2 cellular contexts compared by ENCODE assay signal in the genomic region with DNA sequence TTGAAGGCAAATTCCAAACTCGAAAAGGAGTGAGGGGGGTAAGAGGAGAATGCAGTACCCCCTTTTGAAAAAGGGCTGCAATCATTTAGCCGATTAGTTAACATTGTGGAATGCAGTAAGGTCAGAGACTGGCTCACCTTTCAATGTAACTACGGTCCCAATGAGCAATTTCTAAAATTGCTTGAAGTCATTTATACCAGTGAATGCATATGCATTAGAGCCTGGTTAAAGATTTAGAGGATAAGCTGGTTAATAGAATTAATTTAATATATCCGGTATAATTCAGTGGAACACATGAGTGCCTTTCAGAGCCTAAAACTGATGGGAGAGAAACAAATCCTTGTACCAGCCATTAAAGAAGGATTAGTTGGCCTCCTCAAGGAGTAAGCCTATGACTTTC.
TF ChIP-seq lines count a peak whose summit lies in the region.

No MANE protein-coding gene starts in this region.

TF ChIP-seq in GM23338, 12 proteins besides CTCF, POLR2A, EP300 and RAD21 (continued from another document):
- TF ChIP-seq, protein P1, sequence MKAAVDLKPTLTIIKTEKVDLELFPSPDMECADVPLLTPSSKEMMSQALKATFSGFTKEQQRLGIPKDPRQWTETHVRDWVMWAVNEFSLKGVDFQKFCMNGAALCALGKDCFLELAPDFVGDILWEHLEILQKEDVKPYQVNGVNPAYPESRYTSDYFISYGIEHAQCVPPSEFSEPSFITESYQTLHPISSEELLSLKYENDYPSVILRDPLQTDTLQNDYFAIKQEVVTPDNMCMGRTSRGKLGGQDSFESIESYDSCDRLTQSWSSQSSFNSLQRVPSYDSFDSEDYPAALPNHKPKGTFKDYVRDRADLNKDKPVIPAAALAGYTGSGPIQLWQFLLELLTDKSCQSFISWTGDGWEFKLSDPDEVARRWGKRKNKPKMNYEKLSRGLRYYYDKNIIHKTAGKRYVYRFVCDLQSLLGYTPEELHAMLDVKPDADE (IDR thresholded peaks at IDR 0.05): no peak
- no peak for TF ChIP-seq EZH2phosphoT487 (IDR thresholded peaks at IDR 0.05; ENCODE audit: unreplicated experiment)
- TF ChIP-seq JUNB (IDR thresholded peaks at IDR 0.05; ENCODE audit: unreplicated experiment): no peak
- TF ChIP-seq REST (IDR thresholded peaks at IDR 0.05; ENCODE audit: unreplicated experiment): no peak
- TF ChIP-seq STAT1 (IDR thresholded peaks at IDR 0.05; ENCODE audit: unreplicated experiment): no peak
- no peak for TF ChIP-seq POLR2AphosphoS5 (IDR thresholded peaks at IDR 0.05; ENCODE audit: low read depth)

TF ChIP-seq in H1, 55 proteins besides CTCF, POLR2A, EP300 and RAD21 (continued from another document):
- no peak for TF ChIP-seq ATF2 (IDR thresholded peaks at IDR 0.05; ENCODE audit: low read length)
- TF ChIP-seq SIRT6 (IDR thresholded peaks at IDR 0.05; ENCODE audit: low read length): no peak
- TF ChIP-seq E2F6 (IDR thresholded peaks at IDR 0.05): no peak
- no peak for TF ChIP-seq MAX (IDR thresholded peaks at IDR 0.05)
- no peak for TF ChIP-seq KDM4A (IDR thresholded peaks at IDR 0.05; ENCODE audit: low read depth, low read length, severe bottlenecking)
- no peak for TF ChIP-seq POU5F1 (IDR thresholded peaks at IDR 0.05; ENCODE audit: low read depth, low read length)
- no peak for TF ChIP-seq TCF12 (IDR thresholded peaks at IDR 0.05; ENCODE audit: low read depth, low read length)
- no peak for TF ChIP-seq CBX8 (IDR thresholded peaks at IDR 0.05; ENCODE audit: borderline replicate concordance, low read depth, low read length)
- no peak for TF ChIP-seq SP1 (IDR thresholded peaks at IDR 0.05; ENCODE audit: low read depth, low read length)
- TF ChIP-seq TAF1 (IDR thresholded peaks at IDR 0.05; ENCODE audit: low read depth, low read length): no peak
- TF ChIP-seq YY1 (IDR thresholded peaks at IDR 0.05; ENCODE audit: low read depth, low read length): no peak
- no peak for TF ChIP-seq CHD1 (IDR thresholded peaks at IDR 0.05; ENCODE audit: low read depth, low read length)
- TF ChIP-seq RNF2 (IDR thresholded peaks at IDR 0.05; ENCODE audit: borderline replicate concordance, low read depth, low read length, missing control alignments, poor library complexity, severe bottlenecking): no peak
